In genomic region chr16:75464130-75464918, GRCh38 we compare ENCODE assay signal across 1 cellular context.
A peak's percentile ranks its signal among the peaks of the same experiment; 100 is the strongest.
TF ChIP-seq lines count a peak whose summit lies in the region.

TSS of gene TMEM170A (minus strand) at chr16:75464689. CDS start at chr16:75464600, 89 bp downstream.

TF ChIP-seq in HepG2, 621 proteins besides CTCF, POLR2A, EP300 and RAD21 (continued from another document and continues in another):
- peak; percentile 100 for TF ChIP-seq XRCC5 (optimal IDR thresholded peaks at IDR 0.05; ENCODE audit: low read length)
- peak; percentile 94 for TF ChIP-seq ZNF205 (CRISPR knock-in tag; IDR thresholded peaks at IDR 0.05)
- TF ChIP-seq MXD4 (CRISPR knock-in tag; IDR thresholded peaks at IDR 0.05) = peak; percentile 72
- peak; percentile 45 for TF ChIP-seq SP4 (CRISPR knock-in tag; IDR thresholded peaks at IDR 0.05)
- peak; percentile 90 for TF ChIP-seq ATF2 (CRISPR knock-in tag; IDR thresholded peaks at IDR 0.05)
- 0 out of 2 replicates have a peak, but pooled peaks have one; percentile 64 for TF ChIP-seq ZNF276 (CRISPR knock-in tag; IDR thresholded peaks at IDR 0.05; ENCODE audit: low read depth)
- TF ChIP-seq NFKB2 (CRISPR knock-in tag; IDR thresholded peaks at IDR 0.05; ENCODE audit: borderline replicate concordance) = peak; percentile 70; the same call in 1 of the 2 replicates
- TF ChIP-seq PBX3 (CRISPR knock-in tag; IDR thresholded peaks at IDR 0.05; ENCODE audit: borderline replicate concordance) = peak; percentile 21; the same call in 1 of the 2 replicates
- peak; percentile 89 for TF ChIP-seq ZNF275 (CRISPR knock-in tag; IDR thresholded peaks at IDR 0.05; ENCODE audit: borderline replicate concordance)
- TF ChIP-seq GABPB1 (CRISPR knock-in tag; IDR thresholded peaks at IDR 0.05) = peak; percentile 88
- 0 out of 2 replicates have a peak, but pooled peaks have one; percentile 70 for TF ChIP-seq DZIP1 (CRISPR knock-in tag; IDR thresholded peaks at IDR 0.05)
- TF ChIP-seq TFAP4 (IDR thresholded peaks at IDR 0.05; ENCODE audit: borderline replicate concordance, low read depth) = peak; percentile 72; the same call in 1 of the 2 replicates
- peak; percentile 93 for TF ChIP-seq PHF21A (CRISPR knock-in tag; IDR thresholded peaks at IDR 0.05)
- peak; percentile 94 for TF ChIP-seq ZMAT3 (CRISPR knock-in tag; conservative IDR thresholded peaks at IDR 0.05)
- peak; percentile 85 for TF ChIP-seq ZNF451 (CRISPR knock-in tag; IDR thresholded peaks at IDR 0.05)
- TF ChIP-seq ZNF776 (CRISPR knock-in tag; IDR thresholded peaks at IDR 0.05) = peak; percentile 98
- TF ChIP-seq ZNF552 (CRISPR knock-in tag; IDR thresholded peaks at IDR 0.05; ENCODE audit: borderline replicate concordance) = 0 out of 2 replicates have a peak, but pooled peaks have one; percentile 75
- no peak for TF ChIP-seq NFIB (CRISPR knock-in tag; IDR thresholded peaks at IDR 0.05; ENCODE audit: borderline replicate concordance)
- peak; percentile 78; the same call in 1 of the 2 replicates for TF ChIP-seq DNMT3B (CRISPR knock-in tag; conservative IDR thresholded peaks at IDR 0.05)
- TF ChIP-seq FOXA1 (IDR thresholded peaks at IDR 0.05) = no peak
- TF ChIP-seq FOXA1 (CRISPR knock-in tag; IDR thresholded peaks at IDR 0.05) = peak; percentile 55; the same call in 1 of the 2 replicates
- peak; percentile 23; the same call in 1 of the 2 replicates for TF ChIP-seq HMG20A (CRISPR knock-in tag; IDR thresholded peaks at IDR 0.05; ENCODE audit: borderline replicate concordance)
- TF ChIP-seq REXO4 (CRISPR knock-in tag; IDR thresholded peaks at IDR 0.05; ENCODE audit: borderline replicate concordance) = no peak
- TF ChIP-seq AGO2 (optimal IDR thresholded peaks at IDR 0.05; ENCODE audit: low read depth, low read length) = peak; percentile 90
- TF ChIP-seq ZNF546 (CRISPR knock-in tag; conservative IDR thresholded peaks at IDR 0.05) = peak; percentile 87
- TF ChIP-seq ZNF407 (CRISPR knock-in tag; IDR thresholded peaks at IDR 0.05; ENCODE audit: not compliant biosample characterization) = peak; percentile 83
- TF ChIP-seq MAX (IDR thresholded peaks at IDR 0.05) = peak; percentile 69
- peak; percentile 66; the same call in 1 of the 2 replicates for TF ChIP-seq TBP (CRISPR knock-in tag; IDR thresholded peaks at IDR 0.05)
- TF ChIP-seq ZNF570 (CRISPR knock-in tag; IDR thresholded peaks at IDR 0.05; ENCODE audit: borderline replicate concordance) = no peak
- no peak for TF ChIP-seq JUND (CRISPR knock-in tag; IDR thresholded peaks at IDR 0.05)
- TF ChIP-seq POGK (CRISPR knock-in tag; conservative IDR thresholded peaks at IDR 0.05) = peak; percentile 96
- TF ChIP-seq NFIC (IDR thresholded peaks at IDR 0.05; ENCODE audit: low read length) = no peak
- no peak for TF ChIP-seq GABPA (IDR thresholded peaks at IDR 0.05; ENCODE audit: low read depth, low read length)
- TF ChIP-seq GABPA (CRISPR knock-in tag; IDR thresholded peaks at IDR 0.05; ENCODE audit: low read depth) = peak; percentile 68
